Comparison of ENCODE assay signal across 16 cellular contexts in the genomic region with DNA sequence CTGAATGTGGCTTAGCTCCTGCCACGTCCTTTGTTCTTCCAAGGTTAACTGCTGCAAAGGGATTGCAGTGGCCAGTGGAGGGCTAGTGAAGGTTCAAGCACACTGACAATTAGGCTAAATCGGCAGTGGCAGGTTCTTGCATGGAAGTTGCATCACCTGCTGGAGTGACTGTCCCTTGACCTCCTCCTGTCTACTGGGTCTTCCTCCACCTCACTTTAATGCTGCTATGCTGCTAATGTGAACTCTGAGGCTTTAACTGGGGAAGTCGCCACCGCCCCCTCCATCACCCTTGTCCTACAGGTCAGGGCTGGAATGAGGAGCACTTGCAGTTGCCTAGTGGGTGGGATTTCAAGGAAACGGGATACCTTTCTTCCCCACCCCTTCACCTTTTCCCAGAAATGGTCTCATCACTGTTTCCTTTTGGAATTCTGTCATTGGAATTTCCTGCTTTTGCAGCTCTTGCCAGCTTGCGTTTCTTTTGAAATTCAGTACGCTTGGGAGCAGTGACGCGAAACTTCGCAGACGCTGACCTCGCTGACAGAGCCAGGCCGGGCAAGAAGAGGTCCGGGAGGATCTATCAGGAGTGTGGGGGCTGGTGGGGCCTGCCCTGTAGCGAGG.
A peak's percentile ranks its signal among the peaks of the same experiment; 100 is the strongest.
DNase-seq lines count a peak whose midpoint lies in the region; ATAC-seq, FAIRE-seq and TF ChIP-seq lines count a peak whose summit lies in the region.
"Had no signal": no experiment of that assay in that cellular context is flagged by ENCODE, and none has a peak within 500 bp of the region (broad histone marks: within the 10 kb centered on the region; RNA-seq: fewer than 3 reads in every experiment).

No MANE protein-coding gene starts in this region.

- no peaks in the 10 kb centered on the region for H3F3A ChIP-seq in smooth muscle cell (ENCODE audit: low read depth)

- in situ Hi-C loops in HepG2 (cut with HindIII; ENCODE audit: extremely low pct_ligation_motif_present, low pct_unique_long_range_greater_than_20kb) = no loop called here

- peaks cover 2% of the 10 kb centered on the region for H3K4me1 ChIP-seq in NT2/D1 (ENCODE audit: insufficient read depth, insufficient read length)
- H3K4me1 ChIP-seq in HepG2 (ENCODE audit: insufficient read depth, low read length) = no peaks in the 10 kb centered on the region
- no peaks in the 10 kb centered on the region for H3K4me1 ChIP-seq in smooth muscle cell (ENCODE audit: low read depth)
- H3K4me1 ChIP-seq in effector memory CD4-positive, alpha-beta T cell (ENCODE audit: control insufficient read depth, insufficient read depth, low read length, poor library complexity, severe bottlenecking) = no peaks in the 10 kb centered on the region

- H3K4me2 ChIP-seq in HepG2 (ENCODE audit: low read depth, low read length) = no peak overlapping the region
- peak overlapping the region; percentile 46 for H3K4me2 ChIP-seq in smooth muscle cell

- no peak overlapping the region for H3K27ac Mint-ChIP-seq in natural killer cell treated with Interleukin-12 subunit alpha and Interleukin-12 subunit beta and Interleukin-15 and Interleukin-18, amount 100 ng/mL, for 72 hours
- H3K27ac Mint-ChIP-seq: activated CD4-positive, alpha-beta T cell treated with anti-CD3 and anti-CD28 coated beads, Interleukin-2, amount 10 ng/mL, durations not matched to agents 24 days and 14 days had no signal

- no peak overlapping the region for H3K4me3 ChIP-seq in NT2/D1 (ENCODE audit: insufficient read length, low read depth)
- no peak overlapping the region for H3K4me3 ChIP-seq in HepG2 (replicated peaks in 1 of 3; ENCODE audit: insufficient read depth in 1 of 3, low read depth in 2 of 3, low read length in 3 of 3)
- no peak overlapping the region for H3K4me3 ChIP-seq in smooth muscle cell
- H3K4me3 ChIP-seq in effector memory CD4-positive, alpha-beta T cell (ENCODE audit: insufficient read depth, low read depth, low read length, poor library complexity, severe bottlenecking) = no peak overlapping the region

- H3K27me3 Mint-ChIP-seq in natural killer cell treated with Interleukin-12 subunit alpha and Interleukin-12 subunit beta and Interleukin-15 and Interleukin-18, amount 100 ng/mL, for 72 hours = no peaks in the 10 kb centered on the region

- TF ChIP-seq EP300 in HepG2 (IDR thresholded peaks at IDR 0.05; ENCODE audit: low read depth in 2 of 2, low read length in 2 of 2) = no peak
- no peak for TF ChIP-seq EP300 in HepG2 (CRISPR knock-in tag; IDR thresholded peaks at IDR 0.05; ENCODE audit: borderline replicate concordance)

- H3K4me1 Mint-ChIP-seq in natural killer cell treated with Interleukin-12 subunit alpha and Interleukin-12 subunit beta and Interleukin-15 and Interleukin-18, amount 100 ng/mL, for 72 hours (ENCODE audit: low read depth in 2 of 2) = peaks cover 0 to 8% of the 10 kb centered on the region in 2 donors

- H3K27me3 ChIP-seq in NT2/D1 (ENCODE audit: insufficient read depth, insufficient read length) = no peaks in the 10 kb centered on the region
- peaks cover 0 to 5% of the 10 kb centered on the region in 2 experiments; a peak in 1 of 5 replicates for H3K27me3 ChIP-seq in HepG2 (ENCODE audit: control insufficient read depth in 1 of 2, insufficient read depth in 2 of 2, low read length in 2 of 2)
- no peaks in the 10 kb centered on the region for H3K27me3 ChIP-seq in smooth muscle cell (ENCODE audit: low read depth)
- H3K27me3 ChIP-seq in effector memory CD4-positive, alpha-beta T cell (replicated peaks; ENCODE audit: control insufficient read depth, insufficient read depth, low read length, poor library complexity, severe bottlenecking) = no peaks in the 10 kb centered on the region

- no peaks in the 10 kb centered on the region for H3K79me2 ChIP-seq in HepG2 (ENCODE audit: insufficient read depth, low read length)
- H3K79me2 ChIP-seq in smooth muscle cell (ENCODE audit: low read depth) = peaks cover 38% of the 10 kb centered on the region

- H4K20me1 ChIP-seq in HepG2 (ENCODE audit: insufficient read depth, low read length) = no peaks in the 10 kb centered on the region
- H4K20me1 ChIP-seq in smooth muscle cell (ENCODE audit: low read depth) = peaks cover 57% of the 10 kb centered on the region

- FAIRE-seq in HepG2 (lab: Jason Lieb, UNC) = no peak
- FAIRE-seq: islet of Langerhans had no signal

- DNase-seq in NT2/D1 (ENCODE audit: low read depth, low spot score) (peak; percentile 8), dermis microvascular lymphatic vessel endothelial cell (ENCODE audit: low read depth in 2 of 2) (peak; percentile 51 to 55), HepG2 (ENCODE audit: low spot score) (no peak), smooth muscle cell (lab: John Stamatoyannopoulos, UW; ENCODE audit: unreplicated experiment) (no peak)
- no peak for DNase-seq in natural killer cell treated with Interleukin-12 subunit alpha and Interleukin-12 subunit beta and Interleukin-15 and Interleukin-18, amount 100 ng/mL, for 72 hours (ENCODE audit: low spot score)
- no peak for DNase-seq in effector memory CD4-positive, alpha-beta T cell
- DNase-seq in stimulated activated naive CD4-positive, alpha-beta T cell (lab: John Stamatoyannopoulos, UW) = no peak
- DNase-seq: activated CD4-positive, alpha-beta T cell treated with anti-CD3 and anti-CD28 coated beads, Interleukin-2, amount 10 ng/mL, durations not matched to agents 24 days and 14 days; activated naive CD4-positive, alpha-beta T cell treated with anti-CD3 and anti-CD28 coated beads, Interleukin-2, amount 50 U/mL, for 16 hours; activated T-cell treated with anti-CD3 and anti-CD28 coated beads for 4 hours; effector CD8-positive, alpha-beta T cell; foreskin melanocyte; KBM-7; NCI-H1105 treated with DMSO at 0.1 percent for 48 hours; SIG-M5 had no signal

- no peak for TF ChIP-seq POLR2A in HepG2 (IDR thresholded peaks at IDR 0.05; ENCODE audit: insufficient read depth in 1 of 2, low read depth in 2 of 2, low read length in 2 of 2)

- no peak for TF ChIP-seq CTCF in HepG2 (CRISPR knock-in tag; IDR thresholded peaks at IDR 0.05)
- no peak for TF ChIP-seq CTCF in smooth muscle cell (IDR thresholded peaks at IDR 0.05; ENCODE audit: borderline replicate concordance, insufficient read depth, poor library complexity, severe bottlenecking)

- ATAC-seq in HepG2 = no peak
- ATAC-seq in natural killer cell treated with Interleukin-12 subunit alpha and Interleukin-12 subunit beta and Interleukin-15 and Interleukin-18, amount 100 ng/mL, for 72 hours = no peak

- WGBS in HepG2 (ENCODE audit: low lambda C conversion rate) = 55% methylated on average over 14 of the region's 15 CpGs
- WGBS in smooth muscle cell (ENCODE audit: low lambda C conversion rate) = 35% methylated on average over 15 of the region's 15 CpGs

- no peak overlapping the region for H3K27ac ChIP-seq in HepG2 (ENCODE audit: extremely low read length, insufficient read depth, low read length)
- peak overlapping the region; percentile 23 for H3K27ac ChIP-seq in smooth muscle cell (ENCODE audit: low read depth)
- no peak overlapping the region for H3K27ac ChIP-seq in effector memory CD4-positive, alpha-beta T cell (ENCODE audit: insufficient read depth, low read length, poor library complexity, severe bottlenecking)

- POLR2A ChIA-PET in HepG2 (lab: Yijun Ruan, JAX) = no interaction called here

- H2AFZ ChIP-seq in HepG2 (ENCODE audit: low read length) (no peak overlapping the region), smooth muscle cell (ENCODE audit: low read depth) (no peak overlapping the region)

- intact Hi-C loops in HepG2 (cut with micrococcal nuclease; ENCODE audit: unreplicated experiment) = no loop called here

- H3K9me3 ChIP-seq in NT2/D1 (ENCODE audit: insufficient read depth, low read length) (no peaks in the 10 kb centered on the region), HepG2 (ENCODE audit: low read length) (no peaks in the 10 kb centered on the region), smooth muscle cell (replicated peaks; ENCODE audit: low read depth) (no peaks in the 10 kb centered on the region)
- no peaks in the 10 kb centered on the region for H3K9me3 ChIP-seq in effector memory CD4-positive, alpha-beta T cell (ENCODE audit: control insufficient read depth, low read length)

- H3K36me3 Mint-ChIP-seq in natural killer cell treated with Interleukin-12 subunit alpha and Interleukin-12 subunit beta and Interleukin-15 and Interleukin-18, amount 100 ng/mL, for 72 hours = no peaks in the 10 kb centered on the region

- CTCF ChIA-PET in HepG2 (lab: Yijun Ruan, JAX; ENCODE audit: low intra/inter-chr PET ratio, low total read pairs) = no interaction called here

- no peak for TF ChIP-seq RAD21 in HepG2 (CRISPR knock-in tag; IDR thresholded peaks at IDR 0.05)

- no peak overlapping the region for H3K4me3 Mint-ChIP-seq in natural killer cell treated with Interleukin-12 subunit alpha and Interleukin-12 subunit beta and Interleukin-15 and Interleukin-18, amount 100 ng/mL, for 72 hours
- H3K4me3 Mint-ChIP-seq: activated CD4-positive, alpha-beta T cell treated with anti-CD3 and anti-CD28 coated beads, Interleukin-2, amount 10 ng/mL, durations not matched to agents 24 days and 14 days had no signal

- no peaks in the 10 kb centered on the region for H3K9me3 Mint-ChIP-seq in natural killer cell treated with Interleukin-12 subunit alpha and Interleukin-12 subunit beta and Interleukin-15 and Interleukin-18, amount 100 ng/mL, for 72 hours
- H3K9me3 Mint-ChIP-seq: activated CD4-positive, alpha-beta T cell treated with anti-CD3 and anti-CD28 coated beads, Interleukin-2, amount 10 ng/mL, durations not matched to agents 24 days and 14 days had no signal

- H3K9ac ChIP-seq in NT2/D1 (ENCODE audit: insufficient read length, low read depth) (no peak overlapping the region), HepG2 (ENCODE audit: insufficient read depth, low read depth, low read length) (no peak overlapping the region), smooth muscle cell (ENCODE audit: low read depth) (no peak overlapping the region)

- H3K36me3 ChIP-seq in NT2/D1 (ENCODE audit: insufficient read depth, insufficient read length, low read length) (no peaks in the 10 kb centered on the region), HepG2 (replicated peaks in 1 of 2; ENCODE audit: control insufficient read depth in 1 of 2, insufficient read depth in 2 of 2, low read length in 2 of 2) (no peaks in the 10 kb centered on the region), smooth muscle cell (ENCODE audit: low read depth) (no peaks in the 10 kb centered on the region)
- H3K36me3 ChIP-seq in effector memory CD4-positive, alpha-beta T cell (ENCODE audit: control insufficient read depth, insufficient read depth, low read length) = no peaks in the 10 kb centered on the region

- no TSS peak for BruUV-seq in HepG2 (replicated peaks; lab: Mats Ljungman, UMichigan)

TF ChIP-seq in HepG2, 621 proteins besides CTCF, POLR2A, EP300 and RAD21 (continues in another document):
- TF ChIP-seq, protein P1, sequence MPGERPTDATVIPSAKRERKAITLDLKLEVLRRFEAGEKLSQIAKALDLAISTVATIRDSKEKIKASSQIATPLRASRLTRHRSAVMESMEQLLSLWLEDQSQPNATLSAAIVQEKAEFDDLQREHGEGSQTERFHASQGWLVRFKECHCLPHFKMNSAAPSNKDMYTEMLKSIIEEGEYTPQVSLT (CRISPR knock-in tag; IDR thresholded peaks at IDR 0.05; ENCODE audit: borderline replicate concordance, low read depth) = no peak
- TF ChIP-seq NFKBIZ (CRISPR knock-in tag; IDR thresholded peaks at IDR 0.05) = no peak

Comparison
In these comparisons a context has a peak if more than half of its experiments do, and no peak if none do; other contexts are left out.
1. DNase-seq: peak in NT2/D1 (single experiment) and dermis microvascular lymphatic vessel endothelial cell (2 of 2); none in HepG2 (single experiment), smooth muscle cell (single experiment), natural killer cell treated with Interleukin-12 subunit alpha and Interleukin-12 subunit beta and Interleukin-15 and Interleukin-18, amount 100 ng/mL, for 72 hours (single experiment), effector memory CD4-positive, alpha-beta T cell (0 of 3) and stimulated activated naive CD4-positive, alpha-beta T cell (0 of 6).